8 cellular contexts compared by ENCODE assay signal in genomic region chr12:121576851-121577391, GRCh38. TPM values are rescaled to one million over a fixed set of nuclear protein-coding genes. Genes with fewer than 3 reads are reported as not detected.
A peak's percentile ranks its signal among the peaks of the same experiment; 100 is the strongest.
DNase-seq lines count a peak whose midpoint lies in the region; ATAC-seq, FAIRE-seq and TF ChIP-seq lines count a peak whose summit lies in the region.

No MANE protein-coding gene starts in this region.

- DNase-seq in ELR (ENCODE audit: low read depth) (peak; percentile 95), Peyer's patch (no peak), epidermal melanocyte (ENCODE audit: insufficient read length, low spot score) (peak; percentile 24), trophoblast cell (peak in 1 of 2 donors; percentile 55), HTR-8/SVneo (ENCODE audit: insufficient read length, low spot score) (no peak), LoVo (ENCODE audit: low spot score) (no peak)
- DNase-seq in effector CD4-positive, alpha-beta T cell, result no peak

- H3K23ac ChIP-seq in trophoblast cell (ENCODE audit: low read length), result no peak overlapping the region

- H3K36me3 ChIP-seq in Peyer's patch, result no peaks in the 10 kb centered on the region
- peaks cover 7 to 13% of the 10 kb centered on the region in 2 experiments for H3K36me3 ChIP-seq in trophoblast cell (ENCODE audit: control insufficient read depth in 1 of 2, insufficient read depth in 2 of 2, low read length in 2 of 2)

- H3K79me1 ChIP-seq in trophoblast cell (ENCODE audit: low read length), result peaks cover 43% of the 10 kb centered on the region

- H2BK5ac ChIP-seq in trophoblast cell (ENCODE audit: low read depth, low read length, poor library complexity), result peak overlapping the region; percentile 74

- H3K4me3 ChIP-seq in Peyer's patch (no peak overlapping the region), trophoblast cell (ENCODE audit: low read depth, low read length) (no peak overlapping the region)

- H4K91ac ChIP-seq in trophoblast cell (ENCODE audit: low read depth, low read length), result peak overlapping the region; percentile 93

- WGBS in trophoblast cell (ENCODE audit: extremely low coverage, insufficient coverage, insufficient read length), result no CpG with 5 or more reads among the region's 4 CpGs

- H3K9ac ChIP-seq in trophoblast cell (ENCODE audit: low read length), result no peak overlapping the region

- TF ChIP-seq POLR2A in Peyer's patch (IDR thresholded peaks at IDR 0.05), result no peak

- H3K9me3 ChIP-seq in Peyer's patch (no peaks in the 10 kb centered on the region), trophoblast cell (ENCODE audit: insufficient read depth, low read depth, low read length) (no peaks in the 10 kb centered on the region)

- peak overlapping the region; percentile 22 for H3K4ac ChIP-seq in trophoblast cell (ENCODE audit: low read depth, low read length)

- H2BK120ac ChIP-seq in trophoblast cell (ENCODE audit: insufficient read depth, low read length, poor library complexity), result peak overlapping the region; percentile 66

- peak overlapping the region; percentile 81 for H4K8ac ChIP-seq in trophoblast cell (ENCODE audit: low read depth, low read length)

- H3K4me2 ChIP-seq in trophoblast cell (ENCODE audit: low read length), result peak overlapping the region; percentile 79

- H3K27ac ChIP-seq in Peyer's patch (peak overlapping the region; percentile 8 to 92 (median 58)), trophoblast cell (ENCODE audit: low read depth, low read length) (peak overlapping the region; percentile 95)

- peak overlapping the region; percentile 64 for H2AK5ac ChIP-seq in trophoblast cell (ENCODE audit: low read length)

- ATAC-seq in HG03280 (IDR thresholded peaks at IDR 0.05; ENCODE audit: unreplicated experiment), result no peak

- H2BK12ac ChIP-seq in trophoblast cell (ENCODE audit: low read length), result peak overlapping the region; percentile 63

- H3K27me3 ChIP-seq in Peyer's patch (no peaks in the 10 kb centered on the region), trophoblast cell (ENCODE audit: insufficient read depth, low read length) (no peaks in the 10 kb centered on the region)

- H3K79me2 ChIP-seq in trophoblast cell (ENCODE audit: control insufficient read depth, insufficient read depth, low read length, poor library complexity), result peaks cover 6% of the 10 kb centered on the region

- no peak for TF ChIP-seq CTCF in Peyer's patch (IDR thresholded peaks at IDR 0.05)

- peak overlapping the region; percentile 56 for H2AFZ ChIP-seq in trophoblast cell (ENCODE audit: insufficient read depth, low read length, poor library complexity)

- H3K18ac ChIP-seq in trophoblast cell (ENCODE audit: low read length), result peak overlapping the region; percentile 46

- no peak for FAIRE-seq in HTR-8/SVneo (lab: Jason Lieb, UNC)

- peak overlapping the region; percentile 71 for H4K12ac ChIP-seq in trophoblast cell (ENCODE audit: low read depth, low read length)

- H3K4me1 ChIP-seq in Peyer's patch (peaks cover 0 to 44% (median 8%) of the 10 kb centered on the region in 4 donors), trophoblast cell (ENCODE audit: control insufficient read depth in 1 of 2, insufficient read depth in 2 of 2, low read length in 2 of 2) (peaks cover 30 to 50% of the 10 kb centered on the region in 2 experiments)

- peak overlapping the region; percentile 79 for H3K14ac ChIP-seq in trophoblast cell (ENCODE audit: low read length)

RNA-seq across cellular contexts. Expression of gene KDM2B, which starts 3.9 kb away (rescaled TPM):
- total RNA-seq in Peyer's patch, result 100 to 1,000 TPM in 1 of 4 donors, 10 to 100 TPM in 2, 1 to 10 TPM in 1; 10.0 to 115 (median 33.7) TPM
- polyA plus RNA-seq in trophoblast cell (2013), result 53.1 and 55.3 TPM in 2 replicates

RNA-seq across cellular contexts. Expression of gene ORAI1, which starts 49.4 kb away (rescaled TPM):
- total RNA-seq in Peyer's patch, result 10 to 100 TPM in 2 of 4 donors, 1 to 10 TPM in 2; 3.3 to 17.4 (median 8.7) TPM
- 17.2 and 17.7 TPM in 2 replicates for polyA plus RNA-seq in trophoblast cell (2013)

Comparison
In these comparisons a context has a peak if more than half of its experiments do, and no peak if none do; other contexts are left out.
1. DNase-seq: peak in ELR (single experiment) and epidermal melanocyte (single experiment); none in Peyer's patch (0 of 3), HTR-8/SVneo (single experiment), LoVo (single experiment) and effector CD4-positive, alpha-beta T cell (single experiment).